ENCODE assay signal across 9 cellular contexts in the genomic region with DNA sequence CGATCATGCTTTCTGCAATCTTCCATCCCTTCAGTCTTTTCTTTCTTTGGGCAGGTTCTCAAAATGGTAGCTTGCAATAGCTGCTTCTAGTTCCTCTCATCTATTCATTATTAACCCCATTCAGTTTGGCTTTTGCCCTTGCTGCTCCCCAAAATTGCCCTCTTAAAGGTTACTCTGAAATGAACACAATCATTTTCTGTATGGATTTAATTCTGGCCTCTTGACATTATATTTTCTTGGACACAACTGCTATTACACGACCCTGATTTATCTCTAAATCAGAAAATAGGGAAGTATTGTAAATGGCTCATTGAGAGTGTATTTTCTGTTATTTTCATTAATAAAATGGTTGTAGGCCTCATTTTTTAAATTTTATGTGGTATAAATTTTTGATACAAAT. TPM values are rescaled to one million over a fixed set of nuclear protein-coding genes. Genes with fewer than 3 reads are reported as not detected.
DNase-seq lines count a peak whose midpoint lies in the region; ATAC-seq, FAIRE-seq and TF ChIP-seq lines count a peak whose summit lies in the region.
"Had no signal": no experiment of that assay in that cellular context is flagged by ENCODE, and none has a peak within 500 bp of the region (broad histone marks: within the 10 kb centered on the region; RNA-seq: fewer than 3 reads in every experiment).

A gene (minus strand): TSS at position 101 of the 400 bp plus-strand sequence. CDS start 8,613 bp downstream, outside the sequence.

- no peaks in the 10 kb centered on the region for H3K36me3 ChIP-seq in BLaER1 treated with 17β-estradiol and CSF1 and Interleukin-3, amounts not matched to agents 10 nM and 100 nM
- no peaks in the 10 kb centered on the region for H3K36me3 ChIP-seq in OCI-LY7 (ENCODE audit: insufficient read depth, low read length)
- H3K36me3 ChIP-seq in endothelial cell of umbilical vein (ENCODE audit: control insufficient read depth in 2 of 2, extremely low read depth in 1 of 2, insufficient read depth in 2 of 2, low read length in 2 of 2) = no peaks in the 10 kb centered on the region
- H3K36me3 ChIP-seq in neutrophil = no peaks in the 10 kb centered on the region

- peak within 1 kb of the TSS; percentile 54 to 72 (median 63) for H3K4me3 ChIP-seq in BLaER1 treated with 17β-estradiol and CSF1 and Interleukin-3, amounts not matched to agents 10 nM and 100 nM
- H3K4me3 ChIP-seq in OCI-LY7 (ENCODE audit: low read depth, low read length, poor library complexity, severe bottlenecking) (peak within 1 kb of the TSS; percentile 73), endothelial cell of umbilical vein (replicated peaks in 1 of 3; ENCODE audit: insufficient read depth in 1 of 3, low read depth in 1 of 3, low read length in 3 of 3) (peak within 1 kb of the TSS; percentile 8 to 81 (median 73)), neutrophil (ENCODE audit: low read depth in 1 of 2, low read length in 1 of 2) (peak within 1 kb of the TSS; percentile 54 to 63)

- no peaks in the 10 kb centered on the region for H3K9me2 ChIP-seq in OCI-LY7 (ENCODE audit: insufficient read depth, low read length)

- no peaks in the 10 kb centered on the region for H3K9me1 ChIP-seq in endothelial cell of umbilical vein (replicated peaks; ENCODE audit: control insufficient read depth, extremely low read depth, insufficient read depth, low read length)

- no peak for TF ChIP-seq POLR2A in endothelial cell of umbilical vein (IDR thresholded peaks at IDR 0.05; ENCODE audit: low read depth, low read length)

- intact Hi-C loops in OCI-LY7 (cut with micrococcal nuclease; ENCODE audit: unreplicated experiment) = loop anchor here (10.0 kb wide), 1 partner anchor 368 kb away; no protein-coding TSS in a partner anchor
- intact Hi-C loops in endothelial cell of umbilical vein (cut with micrococcal nuclease) = loop anchor here (10.0 kb wide), 1 partner anchor 848 kb away; no protein-coding TSS in a partner anchor

- peaks cover 0 to 8% (median 6%) of the 10 kb centered on the region in 11 experiments; a peak in 7 of 22 replicates for H3K9me3 ChIP-seq in BLaER1 treated with 17β-estradiol and CSF1 and Interleukin-3, amounts not matched to agents 10 nM and 100 nM (replicated peaks in 1 of 11)
- H3K9me3 ChIP-seq in OCI-LY7 (ENCODE audit: low read length) = no peaks in the 10 kb centered on the region
- H3K9me3 ChIP-seq in endothelial cell of umbilical vein (replicated peaks; ENCODE audit: control insufficient read depth, insufficient read depth, low read length) = no peaks in the 10 kb centered on the region
- no peaks in the 10 kb centered on the region for H3K9me3 ChIP-seq in neutrophil

- FAIRE-seq in endothelial cell of umbilical vein (lab: Jason Lieb, UNC) = no peak

- H3K27ac ChIP-seq in BLaER1 treated with 17β-estradiol and CSF1 and Interleukin-3, amounts not matched to agents 10 nM and 100 nM = peak within 1 kb of the TSS; percentile 59 to 95 (median 79); a peak in 21 of 22 replicates
- H3K27ac ChIP-seq in OCI-LY7 (ENCODE audit: low read depth, low read length, poor library complexity, severe bottlenecking) = peak within 1 kb of the TSS; percentile 78
- H3K27ac ChIP-seq in endothelial cell of umbilical vein (ENCODE audit: insufficient read depth, low read depth, low read length) = peak within 1 kb of the TSS; percentile 100
- no peak within 1 kb of the TSS for H3K27ac ChIP-seq in neutrophil

- CTCF ChIA-PET in OCI-LY7 (lab: Charles Lee; ENCODE audit: unreplicated experiment) = no interaction called here
- CTCF ChIA-PET in endothelial cell of umbilical vein (lab: Charles Lee) = interaction anchor here (1.0 to 4.5 kb wide), 2 partner anchors 56 to 91 kb away, joined by 4 to 51 read pairs; no protein-coding TSS in a partner anchor

- no peaks in the 10 kb centered on the region for H4K20me1 ChIP-seq in BLaER1 treated with 17β-estradiol and CSF1 and Interleukin-3, amounts not matched to agents 10 nM and 100 nM
- H4K20me1 ChIP-seq in OCI-LY7 (ENCODE audit: insufficient read depth, low read length) (no peaks in the 10 kb centered on the region), endothelial cell of umbilical vein (replicated peaks; ENCODE audit: control insufficient read depth, extremely low read depth, insufficient read depth, low read length) (no peaks in the 10 kb centered on the region)

- H3K9ac ChIP-seq in BLaER1 treated with 17β-estradiol and CSF1 and Interleukin-3, amounts not matched to agents 10 nM and 100 nM = peak within 1 kb of the TSS; percentile 70 to 83 (median 76)
- peak within 1 kb of the TSS; percentile 89 for H3K9ac ChIP-seq in endothelial cell of umbilical vein (replicated peaks; ENCODE audit: extremely low read depth, insufficient read depth, low read length)

- peak within 1 kb of the TSS; percentile 46 to 86 (median 58) for H3K4me2 ChIP-seq in BLaER1 treated with 17β-estradiol and CSF1 and Interleukin-3, amounts not matched to agents 10 nM and 100 nM
- H3K4me2 ChIP-seq in OCI-LY7 (ENCODE audit: low read length) (peak within 1 kb of the TSS; percentile 86), endothelial cell of umbilical vein (ENCODE audit: insufficient read depth, low read length) (peak within 1 kb of the TSS; percentile 94)

- H2AFZ ChIP-seq in OCI-LY7 (ENCODE audit: low read length) = peak within 1 kb of the TSS; percentile 97
- H2AFZ ChIP-seq in endothelial cell of umbilical vein (ENCODE audit: low read depth, low read length) = peak within 1 kb of the TSS; percentile 45

- H3K4me1 ChIP-seq in BLaER1 treated with 17β-estradiol and CSF1 and Interleukin-3, amounts not matched to agents 10 nM and 100 nM = peaks cover 0 to 19% (median 10%) of the 10 kb centered on the region in 10 experiments; a peak in 14 of 20 replicates
- H3K4me1 ChIP-seq in OCI-LY7 (ENCODE audit: insufficient read depth, low read length, poor library complexity, severe bottlenecking) (peaks cover 18% of the 10 kb centered on the region), endothelial cell of umbilical vein (ENCODE audit: control insufficient read depth, extremely low read depth, insufficient read depth, low read length) (peaks cover 41% of the 10 kb centered on the region), neutrophil (ENCODE audit: control insufficient read depth in 1 of 2, insufficient read depth in 1 of 2, low read depth in 1 of 2, low read length in 1 of 2) (peaks cover 7 to 17% of the 10 kb centered on the region in 2 experiments)

- dilution Hi-C loops in endothelial cell of umbilical vein (cut with MboI; ENCODE audit: extremely low pct_ligation_motif_present, low sequenced_read_pairs) = no loop called here

- H3K79me2 ChIP-seq in OCI-LY7 (ENCODE audit: insufficient read depth, low read depth, low read length) (peaks cover 7% of the 10 kb centered on the region; the same call in 1 of the 2 replicates), endothelial cell of umbilical vein (ENCODE audit: control insufficient read depth, insufficient read depth, low read length) (peaks cover 2% of the 10 kb centered on the region)

- POLR2A ChIA-PET in OCI-LY7 (lab: Charles Lee) = interaction anchor here (1.1 kb wide), 2 partner anchors 9 to 24 kb away, joined by 3 read pairs; no protein-coding TSS in a partner anchor
- POLR2A ChIA-PET in endothelial cell of umbilical vein (lab: Charles Lee) = no interaction called here

- TF ChIP-seq CTCF in OCI-LY7 (conservative IDR thresholded peaks at IDR 0.05; ENCODE audit: low read length) = no peak
- TF ChIP-seq CTCF in endothelial cell of umbilical vein (IDR thresholded peaks at IDR 0.05; ENCODE audit: extremely low read depth in 1 of 2, insufficient read depth in 1 of 2, low read depth in 1 of 2, low read length in 2 of 2) = no peak
- no peak for TF ChIP-seq CTCF in neutrophil (IDR thresholded peaks at IDR 0.05)

- DNase-seq in OCI-LY7 (ENCODE audit: low spot score) (no peak), endothelial cell of umbilical vein (ENCODE audit: low read depth, low spot score) (no peak), DMS 273 treated with DMSO at 0.1 percent for 48 hours (lab: John Stamatoyannopoulos, UW) (no peak), iPS-NIHi7 (ENCODE audit: extremely low spot score) (no peak)
- no peak for DNase-seq in stimulated activated CD4-positive, alpha-beta T cell treated with anti-CD3 and anti-CD28 coated beads, Interleukin-12 subunit alpha, Interleukin-12 subunit beta, amount 100 ng/mL, for 4 hours

- no TSS peak for BruUV-seq in OCI-LY7 (replicated peaks; lab: Mats Ljungman, UMichigan)
- no TSS peak for BruUV-seq in endothelial cell of umbilical vein (replicated peaks; lab: Mats Ljungman, UMichigan)

- ATAC-seq in HG03469 (IDR thresholded peaks at IDR 0.05; ENCODE audit: unreplicated experiment) = no peak

- H3K27me3 ChIP-seq in BLaER1 treated with 17β-estradiol and CSF1 and Interleukin-3, amounts not matched to agents 10 nM and 100 nM = no peaks in the 10 kb centered on the region
- H3K27me3 ChIP-seq in endothelial cell of umbilical vein (ENCODE audit: control insufficient read depth in 2 of 2, insufficient read depth in 2 of 2, low read length in 2 of 2) (no peaks in the 10 kb centered on the region), neutrophil (peaks cover 35% of the 10 kb centered on the region)

TF ChIP-seq in endothelial cell of umbilical vein, 7 proteins besides CTCF, POLR2A, EP300 and RAD21:
- TF ChIP-seq MYC (IDR thresholded peaks at IDR 0.05; ENCODE audit: low read depth, low read length) (no peak), POLR2AphosphoS5 (IDR thresholded peaks at IDR 0.05; ENCODE audit: insufficient read depth, low read depth, low read length) (no peak), GATA2 (IDR thresholded peaks at IDR 0.05; ENCODE audit: insufficient read depth, insufficient read length, low read depth, low read length) (no peak), FOS (IDR thresholded peaks at IDR 0.05; ENCODE audit: borderline replicate concordance, insufficient read depth, low read length) (no peak), JUN (IDR thresholded peaks at IDR 0.05; ENCODE audit: borderline replicate concordance, insufficient read depth, insufficient read length, low read depth) (no peak), EZH2 (IDR thresholded peaks at IDR 0.05; ENCODE audit: borderline replicate concordance, low read depth, low read length, severe bottlenecking) (no peak)
- TF ChIP-seq, protein P1, sequence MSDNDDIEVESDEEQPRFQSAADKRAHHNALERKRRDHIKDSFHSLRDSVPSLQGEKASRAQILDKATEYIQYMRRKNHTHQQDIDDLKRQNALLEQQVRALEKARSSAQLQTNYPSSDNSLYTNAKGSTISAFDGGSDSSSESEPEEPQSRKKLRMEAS (IDR thresholded peaks at IDR 0.05; ENCODE audit: insufficient read depth, insufficient read length) = no peak

RNA-seq across cellular contexts. Expression of the gene that starts here (rescaled TPM):
- total RNA-seq in OCI-LY7 (2014; rRNA removed; shearing (Covaris generic)) = not detected in 2 replicates
- total RNA-seq in OCI-LY7 (2022) (not detected in 2 replicates), endothelial cell of umbilical vein (not detected in 2 replicates)
- polyA plus RNA-seq in endothelial cell of umbilical vein = 0.03 and 0.12 TPM in 2 replicates
- 0.12 and 0.18 TPM in 2 replicates for polyA plus RNA-seq in endothelial cell of umbilical vein (2011; cell fraction: cytosol; rRNA removed)
- 0.07 and 0.22 TPM in 2 replicates for polyA plus RNA-seq in endothelial cell of umbilical vein (2011; cell fraction: nucleus; rRNA removed)
- polyA plus RNA-seq in endothelial cell of umbilical vein (2012) = 0.07 and 0.14 TPM in 2 replicates
- not detected in 2 replicates for polyA minus RNA-seq in endothelial cell of umbilical vein
- polyA minus RNA-seq in endothelial cell of umbilical vein (2011; cell fraction: cytosol; rRNA and poly(A)+ RNA removed) = not detected
- polyA minus RNA-seq in endothelial cell of umbilical vein (2011; cell fraction: nucleus; rRNA and poly(A)+ RNA removed) = not detected in 2 replicates
- total RNA-seq: SK-MEL-5 had no signal
